9 cellular contexts compared by ENCODE assay signal in the genomic region with DNA sequence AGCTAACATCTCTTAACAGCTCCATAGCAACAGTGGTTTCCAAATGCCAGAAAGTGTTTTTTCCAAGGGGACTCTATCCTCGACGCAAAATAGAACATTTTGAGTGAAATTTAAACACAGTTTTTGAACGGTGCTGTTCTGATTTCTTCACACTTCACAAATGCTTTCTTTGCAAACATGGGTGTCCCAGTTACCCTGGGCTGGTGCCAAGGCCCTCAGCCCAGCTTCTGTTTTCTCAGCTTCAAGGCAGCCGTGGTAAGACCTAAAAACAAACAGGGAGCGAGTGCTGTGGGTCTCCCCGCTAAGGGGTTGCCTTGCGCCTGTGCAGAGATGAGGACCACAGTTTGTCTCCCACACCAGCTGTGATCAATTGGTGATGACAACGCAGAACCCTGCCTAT.
"Had no signal": no experiment of that assay in that cellular context is flagged by ENCODE, and none has a peak within 500 bp of the region (broad histone marks: within the 10 kb centered on the region; RNA-seq: fewer than 3 reads in every experiment).

No MANE protein-coding gene starts in this region.

- H3K4me1 ChIP-seq: left lung, transverse colon had no signal

- H3K4me3 ChIP-seq: esophagus muscularis mucosa, left lung, transverse colon had no signal

- H3K27ac ChIP-seq: esophagus muscularis mucosa, left lung, transverse colon had no signal

- H3K36me3 ChIP-seq: esophagus muscularis mucosa, left lung, transverse colon had no signal

- H3K9me3 ChIP-seq: esophagus muscularis mucosa, left lung, transverse colon had no signal

- DNase-seq: activated CD4-positive, alpha-beta T cell treated with anti-CD3 and anti-CD28 coated beads, Interleukin-2, amount 50 U/mL, for 4 hours; activated effector memory CD4-positive, alpha-beta T cell treated with anti-CD3 and anti-CD28 coated beads, Interleukin-2, amount 50 U/mL, for 16 hours; activated T-cell treated with anti-CD3 and anti-CD28 coated beads, Interleukin-2, amount 50 U/mL, for 72 hours; effector memory CD4-positive, alpha-beta T cell; natural killer cell; stimulated activated naive CD8-positive, alpha-beta T cell treated with anti-CD3 and anti-CD28 coated beads, Interleukin-15, Interleukin-2, amounts not matched to agents 100 U/mL and 50 U/mL, for 24 hours; transverse colon had no signal

- ATAC-seq: activated T-cell treated with anti-CD3 and anti-CD28 coated beads, Interleukin-2, amount 50 U/mL, for 72 hours; left lung; natural killer cell; stimulated activated naive CD8-positive, alpha-beta T cell treated with anti-CD3 and anti-CD28 coated beads, Interleukin-15, Interleukin-2, amounts not matched to agents 100 U/mL and 50 U/mL, for 24 hours had no signal
